22 cellular contexts compared by ENCODE assay signal in genomic region chr3:13580256-13581023, GRCh38. TPM values are rescaled to one million over a fixed set of nuclear protein-coding genes. Genes with fewer than 3 reads are reported as not detected.
DNase-seq lines count a peak whose midpoint lies in the region; ATAC-seq, FAIRE-seq and TF ChIP-seq lines count a peak whose summit lies in the region.
"Had no signal": no experiment of that assay in that cellular context is flagged by ENCODE, and none has a peak within 500 bp of the region (broad histone marks: within the 10 kb centered on the region; RNA-seq: fewer than 3 reads in every experiment).

No MANE protein-coding gene starts in this region.

- intact Hi-C loops in Right ventricle myocardium inferior (cut with DNase I) (no loop called here), left cardiac atrium (cut with DNase I) (no loop called here), left lung (cut with DNase I) (no loop called here), upper lobe of right lung (cut with DNase I) (no loop called here)

- ATAC-seq in Right ventricle myocardium inferior (no peak), left cardiac atrium (no peak), left lung (peak; percentile 25), upper lobe of right lung (peak; percentile 12), GM18868 (IDR thresholded peaks at IDR 0.05; ENCODE audit: unreplicated experiment) (no peak)
- ATAC-seq: A549, body of pancreas, T-cell had no signal

- FAIRE-seq in bronchial epithelial cell (lab: Jason Lieb, UNC), result no peak
- FAIRE-seq: A549, GM12892, RCC 7860, small intestine had no signal

- H3K27ac ChIP-seq in left lung (no peak overlapping the region), upper lobe of right lung (no peak overlapping the region), Peyer's patch (no peak overlapping the region)
- H3K27ac ChIP-seq: A549, BLaER1, body of pancreas, ovary, testis had no signal

- no peak overlapping the region for H3K4me3 ChIP-seq in bronchial epithelial cell (ENCODE audit: low read depth, low read length)
- no peak overlapping the region for H3K4me3 ChIP-seq in left lung
- no peak overlapping the region for H3K4me3 ChIP-seq in upper lobe of right lung
- H3K4me3 ChIP-seq in Peyer's patch, result no peak overlapping the region
- H3K4me3 ChIP-seq: A549, BLaER1, body of pancreas, ovary, testis had no signal

- no peaks in the 10 kb centered on the region for H3K9me3 ChIP-seq in left lung
- H3K9me3 ChIP-seq in upper lobe of right lung, result no peaks in the 10 kb centered on the region
- no peaks in the 10 kb centered on the region for H3K9me3 ChIP-seq in Peyer's patch
- H3K9me3 ChIP-seq: A549, BLaER1, body of pancreas, ovary, testis had no signal

- H3K27me3 ChIP-seq in bronchial epithelial cell (ENCODE audit: control insufficient read depth, insufficient read depth, low read length) (peaks cover 2% of the 10 kb centered on the region), left lung (no peaks in the 10 kb centered on the region), upper lobe of right lung (no peaks in the 10 kb centered on the region), Peyer's patch (no peaks in the 10 kb centered on the region)
- H3K27me3 ChIP-seq: BLaER1, body of pancreas, ovary, testis had no signal

- DNase-seq in Right ventricle myocardium inferior (ENCODE audit: missing footprints) (peak; percentile 17), left cardiac atrium (no peak), bronchial epithelial cell (ENCODE audit: low read depth) (peak; percentile 83), left lung (peak in 1 of 2 donors; percentile 2), upper lobe of right lung (peak; percentile 52), Peyer's patch (no peak)
- DNase-seq in activated CD4-positive, alpha-beta T cell treated with anti-CD3 and anti-CD28 coated beads, Interleukin-2, amount 50 U/mL, for 1 hour, result no peak
- DNase-seq: activated CD4-positive, alpha-beta memory T cell treated with anti-CD3 and anti-CD28 coated beads for 36 hours; activated T-cell treated with anti-CD3 and anti-CD28 coated beads, Interleukin-2, amount 50 U/mL, for 1 hour; DMS153; NCI-H146; NCI-H82; small intestine; T-cell had no signal

- H3K36me3 ChIP-seq in bronchial epithelial cell (ENCODE audit: control insufficient read depth, insufficient read depth, low read length), result no peaks in the 10 kb centered on the region
- no peaks in the 10 kb centered on the region for H3K36me3 ChIP-seq in left lung
- no peaks in the 10 kb centered on the region for H3K36me3 ChIP-seq in upper lobe of right lung
- H3K36me3 ChIP-seq in Peyer's patch, result no peaks in the 10 kb centered on the region
- H3K36me3 ChIP-seq: BLaER1, ovary had no signal

- H3K4me1 ChIP-seq in left lung (no peaks in the 10 kb centered on the region), upper lobe of right lung (peaks cover 7% of the 10 kb centered on the region), Peyer's patch (no peaks in the 10 kb centered on the region)
- H3K4me1 ChIP-seq: A549, body of pancreas had no signal

- TF ChIP-seq CTCF in bronchial epithelial cell (IDR thresholded peaks at IDR 0.05; ENCODE audit: insufficient read depth, low read length, severe bottlenecking), result no peak
- no peak for TF ChIP-seq CTCF in left lung (IDR thresholded peaks at IDR 0.05)
- no peak for TF ChIP-seq CTCF in upper lobe of right lung (IDR thresholded peaks at IDR 0.05)
- TF ChIP-seq CTCF in Peyer's patch (IDR thresholded peaks at IDR 0.05), result no peak

- TF ChIP-seq POLR2A in Peyer's patch (IDR thresholded peaks at IDR 0.05), result no peak

RNA-seq across cellular contexts. Expression of gene FBLN2, which starts 31.5 kb away (rescaled TPM):
- total RNA-seq in Right ventricle myocardium inferior (81.1 TPM), left cardiac atrium (100 to 1,000 TPM; 178 to 256 TPM), bronchial epithelial cell (3.8 and 4.7 TPM in 2 replicates), left lung (10 to 100 TPM; 69.8 to 96.6 TPM), upper lobe of right lung (32.9 TPM), Peyer's patch (10 to 100 TPM; 20.6 to 51.2 (median 32.8) TPM)
- total RNA-seq: activated CD4-positive, alpha-beta memory T cell treated with anti-CD3 and anti-CD28 coated beads for 36 hours had no signal

Comparison
In these comparisons a context has a peak if more than half of its experiments do, and no peak if none do; other contexts are left out.
1. DNase-seq: peak in Right ventricle myocardium inferior (single experiment), bronchial epithelial cell (single experiment) and upper lobe of right lung (single experiment); none in left cardiac atrium (single experiment), activated CD4-positive, alpha-beta T cell treated with anti-CD3 and anti-CD28 coated beads, Interleukin-2, amount 50 U/mL, for 1 hour (single experiment) and Peyer's patch (0 of 3).
2. ATAC-seq: peak in left lung (single experiment) and upper lobe of right lung (single experiment); none in Right ventricle myocardium inferior (single experiment), left cardiac atrium (0 of 2) and GM18868 (single experiment).